19 cellular contexts compared by ENCODE assay signal in the genomic region with DNA sequence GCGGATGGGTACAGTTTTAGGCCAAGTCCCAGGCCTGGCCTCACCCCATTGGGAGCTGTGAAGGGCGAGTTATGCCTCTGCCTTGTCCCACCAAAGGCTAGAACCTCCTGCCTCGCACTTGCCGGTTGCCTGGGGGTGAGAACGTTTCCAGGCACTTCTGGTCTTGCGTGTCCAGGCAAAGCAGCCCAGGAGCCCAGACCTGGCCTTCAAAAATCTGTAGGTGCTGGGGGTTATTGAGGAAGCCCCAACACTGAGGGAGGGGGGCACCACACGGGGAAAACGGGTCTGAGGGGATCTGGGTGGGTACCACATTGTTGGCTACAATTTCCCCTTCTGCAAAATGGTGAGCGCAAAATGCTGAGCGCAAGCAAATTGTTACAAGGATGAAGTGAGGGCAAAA. TPM values are rescaled to one million over a fixed set of nuclear protein-coding genes. Genes with fewer than 3 reads are reported as not detected.
"Had no signal": no experiment of that assay in that cellular context is flagged by ENCODE, and none has a peak within 500 bp of the region (broad histone marks: within the 10 kb centered on the region; RNA-seq: fewer than 3 reads in every experiment).

No MANE protein-coding gene starts in this region.

- H3K27me3 Mint-ChIP-seq: activated naive CD4-positive, alpha-beta T cell treated with anti-CD3 and anti-CD28 coated beads, Interleukin-2, amount 50 U/mL, for 24 hours had no signal

- H3K9me3 Mint-ChIP-seq: activated CD4-positive, alpha-beta memory T cell treated with anti-CD3 and anti-CD28 coated beads, Interleukin-2, amount 10 ng/mL, durations not matched to agents 7 days and 5 days; activated naive CD4-positive, alpha-beta T cell treated with anti-CD3 and anti-CD28 coated beads, Interleukin-2, amount 50 U/mL, for 24 hours; activated T-cell treated with anti-CD3 and anti-CD28 coated beads, Interleukin-2, amount 50 U/mL, for 24 hours; mesothelial cell of epicardium; stimulated activated naive B cell treated with anti-CD40 and anti-IgM and Interleukin-4, amounts not matched to agents 10 μg/mL and 1 μg/mL and 100 μg/mL, for 72 hours had no signal

- H3K27ac ChIP-seq: adrenal gland, lower lobe of right lung, parathyroid adenoma had no signal

- H3K9me3 ChIP-seq: adrenal gland, lower lobe of right lung, transverse colon had no signal

- H3K36me3 ChIP-seq: adrenal gland, lower lobe of right lung, transverse colon had no signal

- H3K9ac ChIP-seq: parathyroid adenoma had no signal

- H3K4me1 ChIP-seq: adrenal gland, parathyroid adenoma had no signal

- H2AFZ ChIP-seq: parathyroid adenoma had no signal

- H3K4me3 Mint-ChIP-seq: activated CD4-positive, alpha-beta memory T cell treated with anti-CD3 and anti-CD28 coated beads, Interleukin-2, amount 10 ng/mL, durations not matched to agents 7 days and 5 days; activated naive CD4-positive, alpha-beta T cell treated with anti-CD3 and anti-CD28 coated beads, Interleukin-2, amount 50 U/mL, for 24 hours; activated T-cell treated with anti-CD3 and anti-CD28 coated beads, Interleukin-2, amount 50 U/mL, for 24 hours; mesothelial cell of epicardium; stimulated activated naive B cell treated with anti-CD40 and anti-IgM and Interleukin-4, amounts not matched to agents 10 μg/mL and 1 μg/mL and 100 μg/mL, for 72 hours; T-helper 17 cell had no signal

- H3K36me3 Mint-ChIP-seq: activated naive CD4-positive, alpha-beta T cell treated with anti-CD3 and anti-CD28 coated beads, Interleukin-2, amount 50 U/mL, for 24 hours; mesothelial cell of epicardium; stimulated activated naive B cell treated with anti-CD40 and anti-IgM and Interleukin-4, amounts not matched to agents 10 μg/mL and 1 μg/mL and 100 μg/mL, for 72 hours had no signal

- DNase-seq: activated CD4-positive, alpha-beta memory T cell treated with anti-CD3 and anti-CD28 coated beads, Interleukin-2, amount 10 ng/mL, durations not matched to agents 7 days and 5 days; activated CD4-positive, alpha-beta T cell treated with anti-CD3 and anti-CD28 coated beads for 4 hours; activated effector memory CD4-positive, alpha-beta T cell treated with Interleukin-2 at 50 U/mL for 16 hours; activated T-cell treated with anti-CD3 and anti-CD28 coated beads, Interleukin-2, amount 50 U/mL, for 24 hours; adrenal gland; central memory CD4-positive, alpha-beta T cell; cortex of kidney; effector CD8-positive, alpha-beta T cell; lower lobe of right lung; retina; stimulated activated CD4-positive, alpha-beta T cell treated with anti-CD3 and anti-CD28 coated beads, Interleukin-4, amount 100 ng/mL, for 1 hour; stimulated activated naive B cell treated with anti-CD40 and anti-IgM and Interleukin-4, amounts not matched to agents 10 μg/mL and 1 μg/mL and 100 μg/mL, for 72 hours; T-helper 17 cell had no signal

- H3K79me2 ChIP-seq: parathyroid adenoma had no signal

- H3K4me3 ChIP-seq: adrenal gland, lower lobe of right lung, transverse colon had no signal

- ATAC-seq: stimulated activated naive B cell treated with anti-CD40 and anti-IgM and Interleukin-4, amounts not matched to agents 10 μg/mL and 1 μg/mL and 100 μg/mL, for 72 hours; T-helper 17 cell had no signal

- H3K27me3 ChIP-seq: adrenal gland, transverse colon had no signal

- H3K27ac Mint-ChIP-seq: activated CD4-positive, alpha-beta memory T cell treated with anti-CD3 and anti-CD28 coated beads, Interleukin-2, amount 10 ng/mL, durations not matched to agents 7 days and 5 days; activated naive CD4-positive, alpha-beta T cell treated with anti-CD3 and anti-CD28 coated beads, Interleukin-2, amount 50 U/mL, for 24 hours; activated T-cell treated with anti-CD3 and anti-CD28 coated beads, Interleukin-2, amount 50 U/mL, for 24 hours; mesothelial cell of epicardium; stimulated activated naive B cell treated with anti-CD40 and anti-IgM and Interleukin-4, amounts not matched to agents 10 μg/mL and 1 μg/mL and 100 μg/mL, for 72 hours; T-helper 17 cell had no signal

RNA-seq across cellular contexts. Expression of gene ATP2C2, which starts 12.2 kb away (rescaled TPM):
- total RNA-seq: activated CD4-positive, alpha-beta memory T cell treated with anti-CD3 and anti-CD28 coated beads, Interleukin-2, amount 10 ng/mL, durations not matched to agents 7 days and 5 days; fibroblast of lung; myocyte; T-helper 17 cell had no signal
- polyA plus RNA-seq: fibroblast of lung had no signal
